ENCODE assay signal across 19 cellular contexts in genomic region chr20:49784291-49784690, GRCh38. TPM values are rescaled to one million over a fixed set of nuclear protein-coding genes. Genes with fewer than 3 reads are reported as not detected.
DNase-seq lines count a peak whose midpoint lies in the region; ATAC-seq and TF ChIP-seq lines count a peak whose summit lies in the region.
"Had no signal": no experiment of that assay in that cellular context is flagged by ENCODE, and none has a peak within 500 bp of the region (broad histone marks: within the 10 kb centered on the region; RNA-seq: fewer than 3 reads in every experiment).

No MANE protein-coding gene starts in this region.

- in situ Hi-C loops in IMR-90 (cut with MboI; ENCODE audit: low sequenced_read_pairs) = no loop called here

- H3K36me3 Mint-ChIP-seq in memory B cell = no peaks in the 10 kb centered on the region
- H3K36me3 Mint-ChIP-seq in activated CD4-positive, alpha-beta T cell treated with anti-CD3 and anti-CD28 coated beads for 36 hours (ENCODE audit: low read depth) = no peaks in the 10 kb centered on the region
- H3K36me3 Mint-ChIP-seq: CD4-positive, alpha-beta memory T cell; CD4-positive, CD25-positive, alpha-beta regulatory T cell; CD8-positive, alpha-beta memory T cell had no signal

- no peak for TF ChIP-seq POLR2A in IMR-90 (IDR thresholded peaks at IDR 0.05; ENCODE audit: low read depth, low read length)

- H3K9me3 ChIP-seq in IMR-90 (ENCODE audit: control insufficient read depth, insufficient read depth, low read length) (no peaks in the 10 kb centered on the region), SU-DHL-6 (ENCODE audit: insufficient read depth, low read length) (no peaks in the 10 kb centered on the region)
- H3K9me3 ChIP-seq: BE2C, BLaER1 had no signal

- H3K79me2 ChIP-seq in SU-DHL-6 (ENCODE audit: insufficient read depth, low read length) = no peaks in the 10 kb centered on the region

- peak overlapping the region; percentile 91 for H3K27ac Mint-ChIP-seq in memory B cell
- no peak overlapping the region for H3K27ac Mint-ChIP-seq in activated CD4-positive, alpha-beta T cell treated with anti-CD3 and anti-CD28 coated beads for 36 hours
- H3K27ac Mint-ChIP-seq: CD4-positive, alpha-beta memory T cell; CD8-positive, alpha-beta memory T cell had no signal

- no peak overlapping the region for H2BK15ac ChIP-seq in IMR-90 (ENCODE audit: low read depth, low read length)

- no peak overlapping the region for H2AK9ac ChIP-seq in IMR-90 (replicated peaks; ENCODE audit: low read depth, low read length, poor library complexity)

- no peak for TF ChIP-seq RAD21 in IMR-90 (IDR thresholded peaks at IDR 0.05; ENCODE audit: low read length)

- H3K36me3 ChIP-seq in IMR-90 (ENCODE audit: control insufficient read depth, insufficient read depth, low read length) = no peaks in the 10 kb centered on the region
- H3K36me3 ChIP-seq in SU-DHL-6 (ENCODE audit: low read length) = no peaks in the 10 kb centered on the region
- H3K36me3 ChIP-seq: BE2C, BLaER1 had no signal

- 0 out of 2 replicates have a peak, but pooled peaks cover 2% of the 10 kb centered on the region for H3K4me1 ChIP-seq in IMR-90 (ENCODE audit: control insufficient read depth, insufficient read depth, low read length)
- H3K4me1 ChIP-seq: BE2C had no signal

- H3K4me3 ChIP-seq in IMR-90 (ENCODE audit: insufficient read depth, low read depth, low read length) (no peak overlapping the region), SU-DHL-6 (ENCODE audit: insufficient read depth, low read length, poor library complexity, severe bottlenecking) (no peak overlapping the region)
- H3K4me3 ChIP-seq: BLaER1 had no signal

- no peaks in the 10 kb centered on the region for H3K79me1 ChIP-seq in IMR-90 (ENCODE audit: low read depth in 1 of 2, low read length in 2 of 2)

- H3K9ac ChIP-seq in IMR-90 (ENCODE audit: low read depth, low read length) (no peak overlapping the region), SU-DHL-6 (ENCODE audit: low read length) (no peak overlapping the region)
- H3K9ac ChIP-seq: BLaER1 had no signal

- peaks cover 32% of the 10 kb centered on the region for H3K4me1 Mint-ChIP-seq in memory B cell
- peaks cover 8% of the 10 kb centered on the region for H3K4me1 Mint-ChIP-seq in activated CD4-positive, alpha-beta T cell treated with anti-CD3 and anti-CD28 coated beads for 36 hours

- H3K27me3 Mint-ChIP-seq in memory B cell = no peaks in the 10 kb centered on the region
- H3K27me3 Mint-ChIP-seq in activated CD4-positive, alpha-beta T cell treated with anti-CD3 and anti-CD28 coated beads for 36 hours = peaks cover 11% of the 10 kb centered on the region

- H4K5ac ChIP-seq in IMR-90 (ENCODE audit: low read depth, low read length) = no peak overlapping the region

- H4K8ac ChIP-seq in IMR-90 (ENCODE audit: low read depth in 2 of 2, low read length in 2 of 2) = no peak overlapping the region

- BruUV-seq in IMR-90 (replicated peaks; lab: Mats Ljungman, UMichigan) = no TSS peak

- ATAC-seq in IMR-90 (ENCODE audit: low read depth) (no peak), memory B cell (ENCODE audit: low read depth) (no peak)
- no peak for ATAC-seq in activated CD4-positive, alpha-beta T cell treated with anti-CD3 and anti-CD28 coated beads for 36 hours

- H3K27me3 ChIP-seq in IMR-90 (ENCODE audit: control insufficient read depth, insufficient read depth, low read length) (peaks cover 1% of the 10 kb centered on the region; the same call in 1 of the 2 replicates), SU-DHL-6 (ENCODE audit: low read length) (no peaks in the 10 kb centered on the region)
- H3K27me3 ChIP-seq: BE2C, BLaER1 had no signal

- H3K18ac ChIP-seq in IMR-90 (ENCODE audit: low read depth, low read length) = no peak overlapping the region

- H2BK120ac ChIP-seq in IMR-90 (ENCODE audit: low read depth, low read length) = no peak overlapping the region

- dilution Hi-C loops in IMR-90 (cut with HindIII; ENCODE audit: low sequenced_read_pairs, unreplicated experiment) = no loop called here

- no peak overlapping the region for H3K4me2 ChIP-seq in IMR-90 (ENCODE audit: low read depth, low read length)
- H3K4me2 ChIP-seq in SU-DHL-6 (ENCODE audit: low read depth, low read length, poor library complexity, severe bottlenecking) = no peak overlapping the region
- H3K4me2 ChIP-seq: BLaER1 had no signal

- H3K4ac ChIP-seq in IMR-90 (ENCODE audit: low read depth, low read length) = no peak overlapping the region

- peaks cover 36% of the 10 kb centered on the region for H3F3A ChIP-seq in SU-DHL-6 (ENCODE audit: insufficient read depth)

- H3K56ac ChIP-seq in IMR-90 (ENCODE audit: extremely low read depth, insufficient read depth, low read length) = no peak overlapping the region

- H2AFZ ChIP-seq in IMR-90 (replicated peaks; ENCODE audit: low read length, poor library complexity) (no peak overlapping the region), SU-DHL-6 (ENCODE audit: low read depth, low read length, severe bottlenecking) (no peak overlapping the region)

- H3K27ac ChIP-seq in IMR-90 (ENCODE audit: insufficient read depth, low read length) (no peak overlapping the region), SU-DHL-6 (ENCODE audit: low read depth, low read length) (peak overlapping the region; percentile 98)
- H3K27ac ChIP-seq: BLaER1 had no signal

- TF ChIP-seq CTCF in IMR-90 (conservative IDR thresholded peaks at IDR 0.05; ENCODE audit: low read depth, low read length) (no peak), SU-DHL-6 (IDR thresholded peaks at IDR 0.05; ENCODE audit: insufficient read depth, low read length, poor library complexity, severe bottlenecking) (no peak)

- no peak overlapping the region for H2BK5ac ChIP-seq in IMR-90 (ENCODE audit: low read depth, low read length, poor library complexity, severe bottlenecking)

- POLR2A ChIA-PET in IMR-90 (lab: Charles Lee; ENCODE audit: unreplicated experiment) = no interaction called here
- POLR2A ChIA-PET in activated CD4-positive, alpha-beta T cell treated with anti-CD3 and anti-CD28 coated beads for 36 hours (lab: Charles Lee) = no interaction called here

- H2AK5ac ChIP-seq in IMR-90 (ENCODE audit: low read depth, low read length) = peak overlapping the region; percentile 33; the same call in 1 of the 2 replicates

- no peaks in the 10 kb centered on the region for H3K9me2 ChIP-seq in SU-DHL-6 (replicated peaks; ENCODE audit: insufficient read depth, low read length)

- H2BK20ac ChIP-seq in IMR-90 (ENCODE audit: low read depth, low read length) = no peak overlapping the region

- intact Hi-C loops in IMR-90 (cut with micrococcal nuclease) = no loop called here
- intact Hi-C loops in activated CD4-positive, alpha-beta T cell treated with anti-CD3 and anti-CD28 coated beads for 36 hours (cut with DNase I, micrococcal nuclease) = no loop called here

- no peak overlapping the region for H3K23ac ChIP-seq in IMR-90 (ENCODE audit: low read depth, low read length)

- H3K9me3 Mint-ChIP-seq in memory B cell = no peaks in the 10 kb centered on the region
- H3K9me3 Mint-ChIP-seq in activated CD4-positive, alpha-beta T cell treated with anti-CD3 and anti-CD28 coated beads for 36 hours (ENCODE audit: low read depth) = no peaks in the 10 kb centered on the region
- H3K9me3 Mint-ChIP-seq: CD4-positive, alpha-beta memory T cell; CD4-positive, CD25-positive, alpha-beta regulatory T cell; CD8-positive, alpha-beta memory T cell had no signal

- no peaks in the 10 kb centered on the region for H4K20me1 ChIP-seq in IMR-90 (ENCODE audit: insufficient read depth, low read length)
- H4K20me1 ChIP-seq in SU-DHL-6 (ENCODE audit: low read depth, low read length) = no peaks in the 10 kb centered on the region
- H4K20me1 ChIP-seq: BLaER1 had no signal

- H3K9me1 ChIP-seq in IMR-90 (ENCODE audit: insufficient read depth, low read length) = peaks cover 3% of the 10 kb centered on the region; the same call in 1 of the 2 replicates

- no peak overlapping the region for H4K91ac ChIP-seq in IMR-90 (ENCODE audit: insufficient read depth, low read depth, low read length)

- WGBS in IMR-90 (ENCODE audit: extremely low coverage in 2 of 2, insufficient read length in 1 of 2), 2 experiments = no CpG with 5 or more reads among the region's 2 CpGs

- CTCF ChIA-PET in IMR-90 (lab: Yijun Ruan, JAX) = no interaction called here
- CTCF ChIA-PET in activated CD4-positive, alpha-beta T cell treated with anti-CD3 and anti-CD28 coated beads for 36 hours (lab: Charles Lee) = no interaction called here

- DNase-seq in IMR-90 = no peak
- no peak for DNase-seq in memory B cell (ENCODE audit: low spot score in 2 of 2)
- DNase-seq in MV-4-11 (lab: John Stamatoyannopoulos, UW) = no peak
- no peak for DNase-seq in SHP77 treated with DMSO at 0.1 percent for 48 hours (lab: John Stamatoyannopoulos, UW)
- DNase-seq in activated naive CD4-positive, alpha-beta T cell treated with Interleukin-2 at 50 U/mL for 16 hours = no peak
- DNase-seq in activated CD4-positive, alpha-beta T cell treated with anti-CD3 and anti-CD28 coated beads for 36 hours = no peak
- DNase-seq: 8988T; ACHN; BE2C; C1 segment of cervical spinal cord; CD4-positive, alpha-beta memory T cell; CD4-positive, CD25-positive, alpha-beta regulatory T cell; CD8-positive, alpha-beta memory T cell; COR-L47; DMS79 treated with DMSO at 0.1 percent for 48 hours; GF-D8 had no signal

- H3K4me3 Mint-ChIP-seq in memory B cell = no peak overlapping the region
- H3K4me3 Mint-ChIP-seq in activated CD4-positive, alpha-beta T cell treated with anti-CD3 and anti-CD28 coated beads for 36 hours = no peak overlapping the region
- H3K4me3 Mint-ChIP-seq: CD14-positive monocyte; CD4-positive, alpha-beta memory T cell; CD4-positive, CD25-positive, alpha-beta regulatory T cell; CD8-positive, alpha-beta memory T cell had no signal

- no peak overlapping the region for H3K14ac ChIP-seq in IMR-90 (replicated peaks; ENCODE audit: low read depth, low read length)

TF ChIP-seq in IMR-90, 13 proteins besides CTCF, POLR2A, EP300 and RAD21:
- TF ChIP-seq NFE2L2 (IDR thresholded peaks at IDR 0.05; ENCODE audit: low read depth, low read length) = no peak
TF ChIP-seq in IMR-90: peak in this region for 0.

RNA-seq across cellular contexts. Expression of gene SLC9A8, which starts 28.3 kb away (rescaled TPM):
- 3.6 and 5.0 TPM in 2 replicates for total RNA-seq in IMR-90 (2012; rRNA removed)
- 4.0 and 4.1 TPM in 2 replicates for polyA plus RNA-seq in IMR-90 (2012; rRNA removed)
- polyA plus RNA-seq in IMR-90 (2012; cell fraction: cytosol; rRNA removed) = 1.5 and 2.1 TPM in 2 replicates
- 17.0 and 18.2 TPM in 2 replicates for polyA plus RNA-seq in IMR-90 (2012; cell fraction: nucleus; rRNA removed; ENCODE audit: low replicate concordance)
- total RNA-seq in activated CD4-positive, alpha-beta T cell treated with anti-CD3 and anti-CD28 coated beads for 36 hours = 10 to 100 TPM; 12.6 to 16.7 TPM
